In genomic region chr19:14440049-14440448, GRCh38 we compare ENCODE assay signal across 9 cellular contexts. TPM values are rescaled to one million over a fixed set of nuclear protein-coding genes. Genes with fewer than 3 reads are reported as not detected.
DNase-seq lines count a peak whose midpoint lies in the region; ATAC-seq, FAIRE-seq and TF ChIP-seq lines count a peak whose summit lies in the region.
"Had no signal": no experiment of that assay in that cellular context is flagged by ENCODE, and none has a peak within 500 bp of the region (broad histone marks: within the 10 kb centered on the region; RNA-seq: fewer than 3 reads in every experiment).

No MANE protein-coding gene starts in this region.

- H3K4me1 ChIP-seq in effector memory CD4-positive, alpha-beta T cell (ENCODE audit: control insufficient read depth, insufficient read depth, low read length, poor library complexity, severe bottlenecking): peaks cover 26% of the 10 kb centered on the region
- peaks cover 0 to 3% (median 0%) of the 10 kb centered on the region in 3 donors for H3K4me1 ChIP-seq in pancreas
- no peaks in the 10 kb centered on the region for H3K4me1 ChIP-seq in urinary bladder (ENCODE audit: insufficient read depth)

- TF ChIP-seq CTCF in pancreas (IDR thresholded peaks at IDR 0.05): no peak

- ATAC-seq in GM19043 (IDR thresholded peaks at IDR 0.05; ENCODE audit: low read depth, unreplicated experiment) (peak; percentile 77), HG03378 (IDR thresholded peaks at IDR 0.05; ENCODE audit: unreplicated experiment) (peak; percentile 69), pancreas (peak in 3 of 4 donors; percentile 39 to 73 (median 67))

- H3K27me3 ChIP-seq in effector memory CD4-positive, alpha-beta T cell (replicated peaks; ENCODE audit: control insufficient read depth, insufficient read depth, low read length, poor library complexity, severe bottlenecking): no peaks in the 10 kb centered on the region
- H3K27me3 ChIP-seq in pancreas: no peaks in the 10 kb centered on the region

- H3K27ac ChIP-seq in effector memory CD4-positive, alpha-beta T cell (ENCODE audit: insufficient read depth, low read length, poor library complexity, severe bottlenecking): peak overlapping the region; percentile 74
- H3K27ac ChIP-seq in pancreas: no peak overlapping the region
- peak overlapping the region; percentile 47 for H3K27ac ChIP-seq in urinary bladder (ENCODE audit: low read depth)

- intact Hi-C loops in pancreas (cut with DNase I): no loop called here

- H3K36me3 ChIP-seq in effector memory CD4-positive, alpha-beta T cell (ENCODE audit: control insufficient read depth, insufficient read depth, low read length): peaks cover 34% of the 10 kb centered on the region
- H3K36me3 ChIP-seq in pancreas (peaks cover 0 to 24% (median 16%) of the 10 kb centered on the region in 3 donors), urinary bladder (ENCODE audit: insufficient read depth) (no peaks in the 10 kb centered on the region)

- FAIRE-seq in pancreas (lab: Jason Lieb, UNC): no peak

- no peaks in the 10 kb centered on the region for H3K9me3 ChIP-seq in effector memory CD4-positive, alpha-beta T cell (ENCODE audit: control insufficient read depth, low read length)
- H3K9me3 ChIP-seq in pancreas: no peaks in the 10 kb centered on the region

- WGBS in pancreas, 2 donors: 72 to 86% methylated on average over 9 of the region's 9 CpGs
- 33% methylated on average over 9 of the region's 9 CpGs for WGBS in urinary bladder

- peak; percentile 87 for DNase-seq in activated CD4-positive, alpha-beta T cell treated with anti-CD3 and anti-CD28 coated beads for 48 hours
- peak; percentile 54 to 68 (median 60) for DNase-seq in effector memory CD4-positive, alpha-beta T cell
- DNase-seq in pancreas: peak in 2 of 6 donors; percentile 61 to 66
- DNase-seq in NCI-H748 treated with DMSO at 0.1 percent for 48 hours (lab: John Stamatoyannopoulos, UW): no peak
- DNase-seq in NCI-H526 treated with DMSO at 0.1 percent for 48 hours (lab: John Stamatoyannopoulos, UW): no peak

- H3K4me3 ChIP-seq in effector memory CD4-positive, alpha-beta T cell (ENCODE audit: insufficient read depth, low read depth, low read length, poor library complexity, severe bottlenecking): peak overlapping the region; percentile 53
- H3K4me3 ChIP-seq in pancreas (peak overlapping the region in 1 of 4 donors; percentile 28), urinary bladder (ENCODE audit: low read depth, low read length) (peak overlapping the region; percentile 20)

RNA-seq across cellular contexts. Expression of gene PKN1, which starts 6.9 kb away (rescaled TPM):
- total RNA-seq in pancreas (10 to 100 TPM; 55.5 to 91.5 (median 75.0) TPM), urinary bladder (39.4 TPM)
- polyA plus RNA-seq in pancreas (10 to 100 TPM; 50.5 to 58.0 TPM), urinary bladder (94.5 TPM)

RNA-seq across cellular contexts. Expression of gene DDX39A, which starts 20.9 kb away (rescaled TPM):
- total RNA-seq in pancreas (10 to 100 TPM in 5 of 6 donors, 1 to 10 TPM in 1; 9.3 to 25.7 (median 16.7) TPM), urinary bladder (24.0 TPM)
- polyA plus RNA-seq in pancreas (10 to 100 TPM; 80.0 to 86.6 TPM), urinary bladder (52.2 TPM)

RNA-seq across cellular contexts. Expression of gene PTGER1, which starts 35.1 kb away (rescaled TPM):
- total RNA-seq in pancreas (under 1 TPM in 5 of 6 donors, not detected in 1; 0.12 to 0.58 (median 0.22) TPM), urinary bladder (4.1 TPM)
- polyA plus RNA-seq in pancreas (under 1 TPM; 0.31 to 0.61 TPM), urinary bladder (1.6 TPM)
- polyA plus RNA-seq: neural cell had no signal

RNA-seq across cellular contexts. Expression of gene GIPC1, which starts 55.9 kb away (rescaled TPM):
- total RNA-seq in pancreas: 10 to 100 TPM; 19.0 to 34.0 (median 22.4) TPM
- polyA plus RNA-seq in pancreas: 10 to 100 TPM; 53.0 to 53.1 TPM
- 46.3 TPM for total RNA-seq in urinary bladder
- polyA plus RNA-seq in urinary bladder: 98.8 TPM

RNA-seq across cellular contexts. Expression of gene ADGRE5, which starts 58.8 kb away (rescaled TPM):
- total RNA-seq in pancreas: 10 to 100 TPM; 23.0 to 37.7 (median 31.2) TPM
- 10 to 100 TPM; 14.0 to 19.5 TPM for polyA plus RNA-seq in pancreas
- total RNA-seq in urinary bladder: 12.5 TPM
- 46.1 TPM for polyA plus RNA-seq in urinary bladder

Comparison
In these comparisons a context has a peak if more than half of its experiments do, and no peak if none do; other contexts are left out.
1. DNase-seq: peak in activated CD4-positive, alpha-beta T cell treated with anti-CD3 and anti-CD28 coated beads for 48 hours (single experiment) and effector memory CD4-positive, alpha-beta T cell (3 of 3); none in NCI-H748 treated with DMSO at 0.1 percent for 48 hours (single experiment) and NCI-H526 treated with DMSO at 0.1 percent for 48 hours (single experiment).
2. H3K27ac ChIP-seq: peak in effector memory CD4-positive, alpha-beta T cell (single experiment) and urinary bladder (single experiment); none in pancreas (0 of 4).
3. Peak in every context shown above with its lines, with median percentiles within 50 percentile points of each other: ATAC-seq.